Comparison of ENCODE assay signal across 8 cellular contexts in the genomic region with DNA sequence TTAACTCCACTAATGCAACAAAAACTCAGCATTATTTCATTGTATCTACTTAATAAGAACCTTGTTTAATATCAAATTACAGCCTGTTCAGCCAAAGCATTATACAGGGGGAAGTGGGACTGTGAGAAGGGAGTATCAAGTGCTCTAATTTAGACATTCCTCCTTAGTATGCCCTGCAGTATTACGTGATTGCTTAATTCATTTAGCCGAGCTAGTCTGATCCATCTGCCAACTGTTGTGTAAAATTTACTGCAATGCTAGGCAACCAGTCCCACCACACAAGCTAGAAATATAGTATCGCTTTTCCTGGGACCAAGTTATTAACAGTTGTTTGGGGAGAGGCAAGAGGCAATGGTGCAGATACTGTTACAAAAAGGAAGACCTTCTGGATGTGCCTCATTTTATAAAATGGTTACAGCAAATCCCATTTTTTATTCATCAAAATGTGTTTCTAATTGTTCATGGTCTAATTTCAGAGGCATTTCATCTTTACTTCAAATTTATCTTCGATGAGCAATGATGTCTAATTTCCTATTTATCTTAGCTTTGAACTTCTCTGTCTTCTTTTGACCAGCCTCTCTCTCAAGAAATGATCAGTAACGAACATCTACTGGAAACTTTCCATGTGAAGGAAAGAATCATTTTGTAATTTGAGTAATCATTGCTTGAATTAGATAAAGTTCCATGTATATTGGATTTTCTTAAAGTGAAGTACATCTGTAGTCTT.
DNase-seq lines count a peak whose midpoint lies in the region; ATAC-seq and TF ChIP-seq lines count a peak whose summit lies in the region.
"Had no signal": no experiment of that assay in that cellular context is flagged by ENCODE, and none has a peak within 500 bp of the region (broad histone marks: within the 10 kb centered on the region; RNA-seq: fewer than 3 reads in every experiment).

No MANE protein-coding gene starts in this region.

- no peak for TF ChIP-seq POLR2A in erythroblast (IDR thresholded peaks at IDR 0.05; ENCODE audit: low read length)

- TF ChIP-seq CTCF in fibroblast of villous mesenchyme (IDR thresholded peaks at IDR 0.05; ENCODE audit: insufficient read depth, low read depth, low read length): no peak

- H3K4me3 ChIP-seq in fibroblast of villous mesenchyme (ENCODE audit: low read depth, low read length) (no peak overlapping the region), skeletal muscle cell (ENCODE audit: low read depth, low read length) (no peak overlapping the region)

- no peak for ATAC-seq in HG02588 (IDR thresholded peaks at IDR 0.05; ENCODE audit: unreplicated experiment)

- peak; percentile 60 for DNase-seq in HCEC 1CT
- peak; percentile 82 for DNase-seq in NCI-H82 (lab: John Stamatoyannopoulos, UW)
- peak; percentile 83 for DNase-seq in fibroblast of villous mesenchyme (ENCODE audit: low read depth)
- DNase-seq in skeletal muscle cell (ENCODE audit: low read depth): peak; percentile 64
- DNase-seq in erythroblast (lab: John Stamatoyannopoulos, UW): no peak
- DNase-seq in globus pallidus (ENCODE audit: low spot score): no peak
- DNase-seq: stimulated activated naive CD4-positive, alpha-beta T cell treated with Interleukin-2 at 50 U/mL for 16 hours had no signal

Comparison
In these comparisons a context has a peak if more than half of its experiments do, and no peak if none do; other contexts are left out.
1. DNase-seq: peak in HCEC 1CT (single experiment), NCI-H82 (single experiment), fibroblast of villous mesenchyme (single experiment) and skeletal muscle cell (single experiment); none in erythroblast (0 of 2) and globus pallidus (single experiment).